ENCODE assay signal across 12 cellular contexts in the genomic region with DNA sequence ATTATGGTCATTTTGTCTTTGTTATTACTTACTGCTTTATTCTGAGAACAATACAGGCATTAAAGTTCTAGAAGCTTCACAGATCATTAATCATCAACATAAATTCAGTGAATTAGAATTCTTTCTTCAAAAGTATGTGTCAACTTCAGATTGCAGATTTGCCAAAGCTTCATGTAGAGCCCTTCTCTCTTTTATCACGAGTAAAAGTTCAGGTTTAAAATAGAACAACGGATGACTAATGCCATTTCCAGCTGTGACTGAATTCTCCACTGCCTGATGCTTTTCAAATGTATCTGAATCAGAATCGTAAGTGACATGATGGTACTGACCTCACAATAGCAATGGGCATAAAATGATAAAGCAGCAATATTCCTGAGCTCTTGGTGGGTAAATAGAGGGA.
DNase-seq lines count a peak whose midpoint lies in the region; ATAC-seq, FAIRE-seq and TF ChIP-seq lines count a peak whose summit lies in the region.
"Had no signal": no experiment of that assay in that cellular context is flagged by ENCODE, and none has a peak within 500 bp of the region (broad histone marks: within the 10 kb centered on the region; RNA-seq: fewer than 3 reads in every experiment).

No MANE protein-coding gene starts in this region.

- TF ChIP-seq CTCF in IMR-90 (conservative IDR thresholded peaks at IDR 0.05; ENCODE audit: low read depth, low read length) (no peak), choroid plexus epithelial cell (conservative IDR thresholded peaks at IDR 0.05; ENCODE audit: low read depth, low read length) (no peak), D721Med (IDR thresholded peaks at IDR 0.05; ENCODE audit: insufficient read depth, missing control alignments) (no peak), lower leg skin (IDR thresholded peaks at IDR 0.05) (no peak)

- no peaks in the 10 kb centered on the region for H3K36me3 ChIP-seq in IMR-90 (ENCODE audit: control insufficient read depth, insufficient read depth, low read length)

- H3K27ac ChIP-seq in IMR-90 (ENCODE audit: insufficient read depth, low read length): no peak overlapping the region

- no peak for TF ChIP-seq RAD21 in IMR-90 (IDR thresholded peaks at IDR 0.05; ENCODE audit: low read length)

- H2BK15ac ChIP-seq in IMR-90 (ENCODE audit: low read depth, low read length): no peak overlapping the region

- in situ Hi-C loops in IMR-90 (cut with MboI; ENCODE audit: low sequenced_read_pairs): no loop called here

- H3K23ac ChIP-seq in IMR-90 (ENCODE audit: low read depth, low read length): no peak overlapping the region

- H3K79me1 ChIP-seq in IMR-90 (ENCODE audit: low read depth in 1 of 2, low read length in 2 of 2): no peaks in the 10 kb centered on the region

- TF ChIP-seq POLR2A in IMR-90 (IDR thresholded peaks at IDR 0.05; ENCODE audit: low read depth, low read length) (no peak), lower leg skin (IDR thresholded peaks at IDR 0.05) (no peak)

- H3K18ac ChIP-seq in IMR-90 (ENCODE audit: low read depth, low read length): no peak overlapping the region

- no peak overlapping the region for H2BK20ac ChIP-seq in IMR-90 (ENCODE audit: low read depth, low read length)

- no peak overlapping the region for H4K8ac ChIP-seq in IMR-90 (ENCODE audit: low read depth in 2 of 2, low read length in 2 of 2)

- H3K4me1 ChIP-seq in IMR-90 (ENCODE audit: control insufficient read depth, insufficient read depth, low read length): no peaks in the 10 kb centered on the region

- dilution Hi-C loops in IMR-90 (cut with HindIII; ENCODE audit: low sequenced_read_pairs, unreplicated experiment): no loop called here

- no peaks in the 10 kb centered on the region for H3K9me1 ChIP-seq in IMR-90 (ENCODE audit: insufficient read depth, low read length)

- H3K4me2 ChIP-seq in IMR-90 (ENCODE audit: low read depth, low read length): no peak overlapping the region

- H3K4me3 ChIP-seq in IMR-90 (ENCODE audit: insufficient read depth, low read depth, low read length): no peak overlapping the region
- no peak overlapping the region for H3K4me3 ChIP-seq in choroid plexus epithelial cell (ENCODE audit: low read depth, low read length)
- H3K4me3 ChIP-seq in lower leg skin (ENCODE audit: low read depth, poor library complexity, severe bottlenecking): no peak overlapping the region

- H2BK120ac ChIP-seq in IMR-90 (ENCODE audit: low read depth, low read length): no peak overlapping the region

- POLR2A ChIA-PET in IMR-90 (lab: Charles Lee; ENCODE audit: unreplicated experiment): no interaction called here

- H3K14ac ChIP-seq in IMR-90 (replicated peaks; ENCODE audit: low read depth, low read length): no peak overlapping the region

- H3K27me3 ChIP-seq in IMR-90 (ENCODE audit: control insufficient read depth, insufficient read depth, low read length): no peaks in the 10 kb centered on the region

- no peak overlapping the region for H2AK5ac ChIP-seq in IMR-90 (ENCODE audit: low read depth, low read length)

- no peak overlapping the region for H3K56ac ChIP-seq in IMR-90 (ENCODE audit: extremely low read depth, insufficient read depth, low read length)

- H3K9ac ChIP-seq in IMR-90 (ENCODE audit: low read depth, low read length): no peak overlapping the region

- intact Hi-C loops in IMR-90 (cut with micrococcal nuclease): no loop called here
- intact Hi-C loops in lower leg skin (cut with DNase I; ENCODE audit: low total_unique reads): no loop called here

- no peaks in the 10 kb centered on the region for H3K9me3 ChIP-seq in IMR-90 (ENCODE audit: control insufficient read depth, insufficient read depth, low read length)

- H4K91ac ChIP-seq in IMR-90 (ENCODE audit: insufficient read depth, low read depth, low read length): no peak overlapping the region

- H2AK9ac ChIP-seq in IMR-90 (replicated peaks; ENCODE audit: low read depth, low read length, poor library complexity): no peak overlapping the region

- no CpG with 5 or more reads among the region's 3 CpGs for WGBS in IMR-90 (ENCODE audit: extremely low coverage in 2 of 2, insufficient read length in 1 of 2), 2 experiments
- 9 to 18% methylated on average over 3 of the region's 3 CpGs for WGBS in lower leg skin, 2 donors

- no peak overlapping the region for H2BK5ac ChIP-seq in IMR-90 (ENCODE audit: low read depth, low read length, poor library complexity, severe bottlenecking)

- H4K5ac ChIP-seq in IMR-90 (ENCODE audit: low read depth, low read length): no peak overlapping the region

- peak; percentile 39 for DNase-seq in GM03348 (ENCODE audit: low spot score)
- peak; percentile 3 for DNase-seq in IMR-90
- DNase-seq in choroid plexus epithelial cell (ENCODE audit: low read depth): peak; percentile 66
- DNase-seq in midbrain (lab: John Stamatoyannopoulos, UW): peak; percentile 1
- DNase-seq in D721Med (ENCODE audit: insufficient read length, low spot score): no peak
- DNase-seq in lower leg skin (ENCODE audit: low spot score in 2 of 2): no peak
- no peak for DNase-seq in NCI-H82 treated with DMSO at 0.1 percent for 48 hours (lab: John Stamatoyannopoulos, UW; ENCODE audit: unreplicated experiment)
- no peak for DNase-seq in stimulated activated naive CD4-positive, alpha-beta T cell (lab: John Stamatoyannopoulos, UW)
- DNase-seq: KBM-7, natural killer cell had no signal

- H4K20me1 ChIP-seq in IMR-90 (ENCODE audit: insufficient read depth, low read length): no peaks in the 10 kb centered on the region

- H2AFZ ChIP-seq in IMR-90 (replicated peaks; ENCODE audit: low read length, poor library complexity): no peak overlapping the region

- CTCF ChIA-PET in IMR-90 (lab: Yijun Ruan, JAX): no interaction called here

- no peak overlapping the region for H3K4ac ChIP-seq in IMR-90 (ENCODE audit: low read depth, low read length)

- no peak for ATAC-seq in IMR-90 (ENCODE audit: low read depth)
- ATAC-seq: natural killer cell had no signal

- FAIRE-seq in D721Med (lab: Jason Lieb, UNC): no peak
- FAIRE-seq: endometrium, TTC549 had no signal

- no TSS peak for BruUV-seq in IMR-90 (replicated peaks; lab: Mats Ljungman, UMichigan)

TF ChIP-seq in IMR-90, 13 proteins besides CTCF, POLR2A, EP300 and RAD21:
- TF ChIP-seq FOS (IDR thresholded peaks at IDR 0.05; ENCODE audit: low read depth, low read length) (no peak), CEBPB (IDR thresholded peaks at IDR 0.05; ENCODE audit: low read depth, low read length) (no peak), SMC3 (IDR thresholded peaks at IDR 0.05; ENCODE audit: low read depth, low read length) (no peak), MAFK (IDR thresholded peaks at IDR 0.05; ENCODE audit: low read depth, low read length) (no peak), CHD1 (IDR thresholded peaks at IDR 0.05; ENCODE audit: low read depth, low read length) (no peak), RFX5 (IDR thresholded peaks at IDR 0.05; ENCODE audit: low read depth, low read length) (no peak)

Comparison
In these comparisons a context has a peak if more than half of its experiments do, and no peak if none do; other contexts are left out.
1. DNase-seq: peak in GM03348 (single experiment), IMR-90 (single experiment), choroid plexus epithelial cell (single experiment) and midbrain (single experiment); none in D721Med (single experiment), lower leg skin (0 of 2), NCI-H82 treated with DMSO at 0.1 percent for 48 hours (single experiment) and stimulated activated naive CD4-positive, alpha-beta T cell (0 of 6).